In genomic region chr19:1122021-1122971, GRCh38 we compare ENCODE assay signal across 1 cellular context.
TF ChIP-seq lines count a peak whose summit lies in the region.

No MANE protein-coding gene starts in this region.

TF ChIP-seq in K562, 482 proteins besides CTCF, POLR2A, EP300 and RAD21:
- TF ChIP-seq GABPA (tag; conservative IDR thresholded peaks at IDR 0.05; ENCODE audit: low read depth) (no peak), RBM22 (IDR thresholded peaks at IDR 0.05; ENCODE audit: low read depth, low read length, poor library complexity, severe bottlenecking) (peak; percentile 41), CEBPG (CRISPR knock-in tag; IDR thresholded peaks at IDR 0.05) (no peak), CEBPG (tag; conservative IDR thresholded peaks at IDR 0.05 in 1 of 2, IDR thresholded peaks at IDR 0.05 in 1 of 2) (no peak), MBD1 (CRISPR knock-in tag; IDR thresholded peaks at IDR 0.05) (no peak), HDGF (IDR thresholded peaks at IDR 0.05) (0 out of 2 replicates have a peak, but pooled peaks have one; percentile 50), ZBTB11 (CRISPR knock-in tag; IDR thresholded peaks at IDR 0.05) (0 out of 6 replicates have a peak, but pooled peaks of 1 of the 3 experiments have one; percentile 18), TAF7 (tag; IDR thresholded peaks at IDR 0.05) (no peak), ATF6 (CRISPR knock-in tag; IDR thresholded peaks at IDR 0.05) (no peak), HMBOX1 (IDR thresholded peaks at IDR 0.05) (no peak), NFYB (IDR thresholded peaks at IDR 0.05; ENCODE audit: extremely low read depth, insufficient read length) (no peak), ZBTB8A (IDR thresholded peaks at IDR 0.05; ENCODE audit: partially characterized antibody) (no peak), NR2C1 (IDR thresholded peaks at IDR 0.05) (no peak), NR2C1 (tag; IDR thresholded peaks at IDR 0.05) (no peak), ZNF280B (CRISPR knock-in tag; IDR thresholded peaks at IDR 0.05) (no peak), FIP1L1 (IDR thresholded peaks at IDR 0.05; ENCODE audit: low read depth, low read length, poor library complexity, severe bottlenecking) (peak; percentile 42)
